ENCODE assay signal across 8 cellular contexts in the genomic region with DNA sequence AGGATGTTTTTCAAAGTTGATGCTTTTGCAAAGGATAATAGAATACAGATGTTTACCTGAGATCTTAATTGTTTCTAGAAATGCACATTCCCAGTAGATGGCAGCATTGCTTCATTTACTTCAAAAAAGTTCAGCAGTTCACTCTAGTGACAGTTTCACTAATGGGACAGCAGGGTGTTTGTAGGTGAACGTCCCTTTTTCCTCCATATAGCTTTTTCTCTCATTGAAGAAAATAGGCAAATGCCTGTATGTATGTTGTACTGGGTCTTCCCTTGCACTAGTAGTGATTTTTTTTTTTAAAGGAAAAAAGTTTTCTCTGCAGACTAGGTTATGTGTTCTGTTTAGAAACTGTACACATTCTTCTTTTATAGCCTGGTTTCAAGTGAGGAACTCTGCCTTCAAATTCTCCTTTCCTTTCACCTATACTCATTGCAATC.
DNase-seq lines count a peak whose midpoint lies in the region; ATAC-seq and TF ChIP-seq lines count a peak whose summit lies in the region.

No MANE protein-coding gene starts in this region.

- no peak overlapping the region for H2BK15ac ChIP-seq in IMR-90 (ENCODE audit: low read depth, low read length)

- H3K9ac ChIP-seq in IMR-90 (ENCODE audit: low read depth, low read length) (no peak overlapping the region), endodermal cell (ENCODE audit: extremely low read depth, low read length, poor library complexity, severe bottlenecking) (no peak overlapping the region)

- H3K4me1 Mint-ChIP-seq in activated T-cell treated with anti-CD3 and anti-CD28 coated beads, Interleukin-2, amount 50 U/mL, for 72 hours (ENCODE audit: low read depth) = peaks cover 13% of the 10 kb centered on the region
- H3K4me1 Mint-ChIP-seq in endodermal cell (no peaks in the 10 kb centered on the region), naive B cell (peaks cover 0 to 7% (median 7%) of the 10 kb centered on the region in 3 donors)

- no peaks in the 10 kb centered on the region for H3K79me1 ChIP-seq in IMR-90 (ENCODE audit: low read depth in 1 of 2, low read length in 2 of 2)

- no peaks in the 10 kb centered on the region for H3K9me1 ChIP-seq in IMR-90 (ENCODE audit: insufficient read depth, low read length)

- CTCF ChIA-PET in IMR-90 (lab: Yijun Ruan, JAX) = interaction anchor here (0.7 to 2.5 kb wide), 13 partner anchors 20 to 1182 kb away, joined by 3 to 15 read pairs (median 4); no protein-coding TSS in a partner anchor

- H3K56ac ChIP-seq in IMR-90 (ENCODE audit: extremely low read depth, insufficient read depth, low read length) = no peak overlapping the region

- H3K4ac ChIP-seq in IMR-90 (ENCODE audit: low read depth, low read length) = no peak overlapping the region

- H4K8ac ChIP-seq in IMR-90 (ENCODE audit: low read depth in 2 of 2, low read length in 2 of 2) = no peak overlapping the region

- BruUV-seq in IMR-90 (replicated peaks; lab: Mats Ljungman, UMichigan) = no TSS peak

- H2BK5ac ChIP-seq in IMR-90 (ENCODE audit: low read depth, low read length, poor library complexity, severe bottlenecking) = no peak overlapping the region

- H2BK120ac ChIP-seq in IMR-90 (ENCODE audit: low read depth, low read length) = no peak overlapping the region

- no peak overlapping the region for H3K4me3 ChIP-seq in IMR-90 (ENCODE audit: insufficient read depth, low read depth, low read length)
- H3K4me3 ChIP-seq in endodermal cell (ENCODE audit: low read length) = no peak overlapping the region

- no peak overlapping the region for H4K91ac ChIP-seq in IMR-90 (ENCODE audit: insufficient read depth, low read depth, low read length)

- H4K5ac ChIP-seq in IMR-90 (ENCODE audit: low read depth, low read length) = no peak overlapping the region

- H3K9me3 Mint-ChIP-seq in activated T-cell treated with anti-CD3 and anti-CD28 coated beads, Interleukin-2, amount 50 U/mL, for 72 hours = no peaks in the 10 kb centered on the region
- H3K9me3 Mint-ChIP-seq in endodermal cell (no peaks in the 10 kb centered on the region), naive B cell (no peaks in the 10 kb centered on the region)

- H3K36me3 ChIP-seq in IMR-90 (ENCODE audit: control insufficient read depth, insufficient read depth, low read length) (no peaks in the 10 kb centered on the region), endodermal cell (ENCODE audit: control insufficient read depth, insufficient read depth, low read length) (peaks cover 11% of the 10 kb centered on the region)

- no peak overlapping the region for H3K27ac Mint-ChIP-seq in activated T-cell treated with anti-CD3 and anti-CD28 coated beads, Interleukin-2, amount 50 U/mL, for 72 hours
- H3K27ac Mint-ChIP-seq in endodermal cell (no peak overlapping the region), naive B cell (peak overlapping the region in 1 of 6 donors; percentile 75)

- peak; percentile 49 to 51 for ATAC-seq in activated T-cell treated with anti-CD3 and anti-CD28 coated beads, Interleukin-2, amount 50 U/mL, for 72 hours (replicated peaks in 1 of 2)
- ATAC-seq in GM21367 (IDR thresholded peaks at IDR 0.05; ENCODE audit: unreplicated experiment) (peak; percentile 30), IMR-90 (ENCODE audit: low read depth) (peak; percentile 73), naive B cell (ENCODE audit: low read depth in 2 of 2) (peak; percentile 61 to 75), GM21737 (IDR thresholded peaks at IDR 0.05; ENCODE audit: unreplicated experiment) (no peak)

- H2BK20ac ChIP-seq in IMR-90 (ENCODE audit: low read depth, low read length) = no peak overlapping the region

- no peaks in the 10 kb centered on the region for H4K20me1 ChIP-seq in IMR-90 (ENCODE audit: insufficient read depth, low read length)

- DNase-seq in activated T-cell treated with anti-CD3 and anti-CD28 coated beads, Interleukin-2, amount 50 U/mL, for 72 hours = peak; percentile 4 to 50
- no peak for DNase-seq in activated T-cell treated with anti-CD3 and anti-CD28 coated beads, Interleukin-2, amount 50 U/mL, for 1 hour
- DNase-seq in IMR-90 (peak; percentile 61), RPMI7951 (ENCODE audit: low read depth) (peak; percentile 55), endodermal cell (no peak), naive B cell (peak; percentile 55)

- POLR2A ChIA-PET in IMR-90 (lab: Charles Lee; ENCODE audit: unreplicated experiment) = no interaction called here

- no peaks in the 10 kb centered on the region for H3K36me3 Mint-ChIP-seq in activated T-cell treated with anti-CD3 and anti-CD28 coated beads, Interleukin-2, amount 50 U/mL, for 72 hours (ENCODE audit: insufficient read depth in 2 of 2)
- H3K36me3 Mint-ChIP-seq in endodermal cell (ENCODE audit: low read depth) (peaks cover 3% of the 10 kb centered on the region), naive B cell (no peaks in the 10 kb centered on the region)

- H3K23ac ChIP-seq in IMR-90 (ENCODE audit: low read depth, low read length) = no peak overlapping the region

- no peak overlapping the region for H2AFZ ChIP-seq in IMR-90 (replicated peaks; ENCODE audit: low read length, poor library complexity)

- TF ChIP-seq CTCF in IMR-90 (conservative IDR thresholded peaks at IDR 0.05; ENCODE audit: low read depth, low read length) = peak; percentile 91
- TF ChIP-seq CTCF in endodermal cell (conservative IDR thresholded peaks at IDR 0.05) = peak; percentile 91

- no peak overlapping the region for H2AK5ac ChIP-seq in IMR-90 (ENCODE audit: low read depth, low read length)

- WGBS in IMR-90 (ENCODE audit: extremely low coverage in 2 of 2, insufficient read length in 1 of 2), 2 experiments = no CpG with 5 or more reads among the region's 1 CpG
- WGBS in endodermal cell (ENCODE audit: insufficient coverage in 1 of 2, insufficient read length in 1 of 2), 2 experiments = 30% methylated on average over 1 of the region's 1 CpG; no CpG with 5 or more reads in 1 of the 2 experiments

- H3K4me1 ChIP-seq in IMR-90 (ENCODE audit: control insufficient read depth, insufficient read depth, low read length) (no peaks in the 10 kb centered on the region), endodermal cell (ENCODE audit: control insufficient read depth, insufficient read depth, low read length) (no peaks in the 10 kb centered on the region)

- no peaks in the 10 kb centered on the region for H3K9me3 ChIP-seq in IMR-90 (ENCODE audit: control insufficient read depth, insufficient read depth, low read length)
- H3K9me3 ChIP-seq in endodermal cell (ENCODE audit: control insufficient read depth, low read length) = no peaks in the 10 kb centered on the region

- in situ Hi-C loops in IMR-90 (cut with MboI; ENCODE audit: low sequenced_read_pairs) = loop anchor here (5.0 kb wide), 1 partner anchor 518 kb away; no protein-coding TSS in a partner anchor

- H2AK9ac ChIP-seq in IMR-90 (replicated peaks; ENCODE audit: low read depth, low read length, poor library complexity) = no peak overlapping the region

- no peak overlapping the region for H3K4me3 Mint-ChIP-seq in activated T-cell treated with anti-CD3 and anti-CD28 coated beads, Interleukin-2, amount 50 U/mL, for 72 hours
- H3K4me3 Mint-ChIP-seq in endodermal cell = no peak overlapping the region
- no peak overlapping the region for H3K4me3 Mint-ChIP-seq in naive B cell

- no peak overlapping the region for H3K18ac ChIP-seq in IMR-90 (ENCODE audit: low read depth, low read length)

- no peak for TF ChIP-seq POLR2A in IMR-90 (IDR thresholded peaks at IDR 0.05; ENCODE audit: low read depth, low read length)

- no peak overlapping the region for H3K4me2 ChIP-seq in IMR-90 (ENCODE audit: low read depth, low read length)

- peaks cover 9% of the 10 kb centered on the region for H3K27me3 Mint-ChIP-seq in activated T-cell treated with anti-CD3 and anti-CD28 coated beads, Interleukin-2, amount 50 U/mL, for 72 hours (ENCODE audit: low read depth)
- H3K27me3 Mint-ChIP-seq in endodermal cell (ENCODE audit: insufficient read depth) (no peaks in the 10 kb centered on the region), naive B cell (no peaks in the 10 kb centered on the region)

- no peak overlapping the region for H3K14ac ChIP-seq in IMR-90 (replicated peaks; ENCODE audit: low read depth, low read length)

- TF ChIP-seq RAD21 in IMR-90 (IDR thresholded peaks at IDR 0.05; ENCODE audit: low read length) = peak; percentile 86

- intact Hi-C loops in IMR-90 (cut with micrococcal nuclease) = loop anchor here (1.0 to 10.0 kb wide), 3 partner anchors 517 to 1632 kb away; no protein-coding TSS in a partner anchor

- peaks cover 2% of the 10 kb centered on the region; the same call in 1 of the 2 replicates for H3K27me3 ChIP-seq in IMR-90 (ENCODE audit: control insufficient read depth, insufficient read depth, low read length)
- no peaks in the 10 kb centered on the region for H3K27me3 ChIP-seq in endodermal cell (ENCODE audit: control insufficient read depth, insufficient read depth, low read length, poor library complexity, severe bottlenecking)

- dilution Hi-C loops in IMR-90 (cut with HindIII; ENCODE audit: low sequenced_read_pairs, unreplicated experiment) = no loop called here

- H3K27ac ChIP-seq in IMR-90 (ENCODE audit: insufficient read depth, low read length) (no peak overlapping the region), endodermal cell (ENCODE audit: low read depth, low read length) (no peak overlapping the region)

TF ChIP-seq in IMR-90, 13 proteins besides CTCF, POLR2A, EP300 and RAD21:
- TF ChIP-seq SMC3 (IDR thresholded peaks at IDR 0.05; ENCODE audit: low read depth, low read length) = peak; percentile 64
- TF ChIP-seq FOS (IDR thresholded peaks at IDR 0.05; ENCODE audit: low read depth, low read length) = no peak

Comparison
In these comparisons a context has a peak if more than half of its experiments do, and no peak if none do; other contexts are left out.
1. DNase-seq: peak in activated T-cell treated with anti-CD3 and anti-CD28 coated beads, Interleukin-2, amount 50 U/mL, for 72 hours (2 of 2), IMR-90 (single experiment), RPMI7951 (single experiment) and naive B cell (single experiment); none in activated T-cell treated with anti-CD3 and anti-CD28 coated beads, Interleukin-2, amount 50 U/mL, for 1 hour (single experiment) and endodermal cell (single experiment).